ENCODE assay signal across 15 cellular contexts in genomic region chr22:24496661-24497060, GRCh38. TPM values are rescaled to one million over a fixed set of nuclear protein-coding genes. Genes with fewer than 3 reads are reported as not detected.
DNase-seq lines count a peak whose midpoint lies in the region; ATAC-seq and TF ChIP-seq lines count a peak whose summit lies in the region.
"Had no signal": no experiment of that assay in that cellular context is flagged by ENCODE, and none has a peak within 500 bp of the region (broad histone marks: within the 10 kb centered on the region; RNA-seq: fewer than 3 reads in every experiment).

No MANE protein-coding gene starts in this region.

- H3K9ac ChIP-seq in endodermal cell (ENCODE audit: extremely low read depth, low read length, poor library complexity, severe bottlenecking), result no peak overlapping the region

- peaks cover 5% of the 10 kb centered on the region for H3K36me3 Mint-ChIP-seq in T-helper 17 cell (ENCODE audit: low read depth)
- H3K36me3 Mint-ChIP-seq in endodermal cell (ENCODE audit: low read depth), result no peaks in the 10 kb centered on the region
- no peaks in the 10 kb centered on the region for H3K36me3 Mint-ChIP-seq in stimulated activated effector memory CD8-positive, alpha-beta T cell treated with anti-CD3 and anti-CD28 coated beads, Interleukin-12 subunit alpha, Interleukin-12 subunit beta, amount 100 ng/mL, for 72 hours

- peaks cover 78% of the 10 kb centered on the region for H3K27me3 ChIP-seq in endodermal cell (ENCODE audit: control insufficient read depth, insufficient read depth, low read length, poor library complexity, severe bottlenecking)
- H3K27me3 ChIP-seq in Peyer's patch, result peaks cover 0 to 8% of the 10 kb centered on the region in 2 donors

- DNase-seq in DMS 273 (lab: John Stamatoyannopoulos, UW; ENCODE audit: unreplicated experiment) (peak; percentile 29), DMS 273 treated with DMSO at 0.1 percent for 48 hours (lab: John Stamatoyannopoulos, UW) (no peak), T-helper 17 cell (no peak), endodermal cell (peak; percentile 43), GM03348 (ENCODE audit: low spot score) (no peak), NCI-H1048 (lab: John Stamatoyannopoulos, UW) (no peak), Peyer's patch (no peak)
- DNase-seq in stimulated activated effector memory CD8-positive, alpha-beta T cell treated with anti-CD3 and anti-CD28 coated beads, Interleukin-12 subunit alpha, Interleukin-12 subunit beta, amount 100 ng/mL, for 72 hours (ENCODE audit: low spot score in 2 of 2), result no peak
- DNase-seq: DMS153, MV-4-11, NCI-H1436 treated with DMSO at 0.1 percent for 48 hours, NCI-H2081, PC-3 had no signal

- H3K9me3 ChIP-seq in T-helper 17 cell (ENCODE audit: control insufficient read depth, low read length, poor library complexity, severe bottlenecking) (no peaks in the 10 kb centered on the region), endodermal cell (ENCODE audit: control insufficient read depth, low read length) (no peaks in the 10 kb centered on the region), Peyer's patch (no peaks in the 10 kb centered on the region)

- H3K4me3 ChIP-seq in endodermal cell (ENCODE audit: low read length) (no peak overlapping the region), Peyer's patch (no peak overlapping the region)
- H3K4me3 ChIP-seq: SK-N-MC had no signal

- H3K36me3 ChIP-seq in endodermal cell (ENCODE audit: control insufficient read depth, insufficient read depth, low read length) (no peaks in the 10 kb centered on the region), Peyer's patch (no peaks in the 10 kb centered on the region)

- TF ChIP-seq POLR2A in Peyer's patch (IDR thresholded peaks at IDR 0.05), result no peak

- peak overlapping the region; percentile 61 for H3K27ac Mint-ChIP-seq in T-helper 17 cell
- no peak overlapping the region for H3K27ac Mint-ChIP-seq in endodermal cell
- peak overlapping the region; percentile 73 for H3K27ac Mint-ChIP-seq in stimulated activated effector memory CD8-positive, alpha-beta T cell treated with anti-CD3 and anti-CD28 coated beads, Interleukin-12 subunit alpha, Interleukin-12 subunit beta, amount 100 ng/mL, for 72 hours

- TF ChIP-seq CTCF in endodermal cell (conservative IDR thresholded peaks at IDR 0.05) (no peak), Peyer's patch (IDR thresholded peaks at IDR 0.05) (no peak)

- peaks cover 7% of the 10 kb centered on the region for H3K9me3 Mint-ChIP-seq in endodermal cell
- H3K9me3 Mint-ChIP-seq in stimulated activated effector memory CD8-positive, alpha-beta T cell treated with anti-CD3 and anti-CD28 coated beads, Interleukin-12 subunit alpha, Interleukin-12 subunit beta, amount 100 ng/mL, for 72 hours, result no peaks in the 10 kb centered on the region

- no peak for ATAC-seq in T-helper 17 cell
- no peak for ATAC-seq in stimulated activated effector memory CD8-positive, alpha-beta T cell treated with anti-CD3 and anti-CD28 coated beads, Interleukin-12 subunit alpha, Interleukin-12 subunit beta, amount 100 ng/mL, for 72 hours
- ATAC-seq: PC-3 had no signal

- WGBS in endodermal cell (ENCODE audit: insufficient coverage in 1 of 2, insufficient read length in 1 of 2), 2 experiments, result 81 to 90% methylated on average over 2 of the region's 2 CpGs

- peaks cover 12% of the 10 kb centered on the region for H3K4me1 ChIP-seq in endodermal cell (ENCODE audit: control insufficient read depth, insufficient read depth, low read length)
- peaks cover 0 to 11% (median 0%) of the 10 kb centered on the region in 4 donors for H3K4me1 ChIP-seq in Peyer's patch

- H3K4me1 Mint-ChIP-seq in T-helper 17 cell (peaks cover 9% of the 10 kb centered on the region), endodermal cell (peaks cover 32% of the 10 kb centered on the region)
- H3K4me1 Mint-ChIP-seq in stimulated activated effector memory CD8-positive, alpha-beta T cell treated with anti-CD3 and anti-CD28 coated beads, Interleukin-12 subunit alpha, Interleukin-12 subunit beta, amount 100 ng/mL, for 72 hours, result no peaks in the 10 kb centered on the region

- H3K4me3 Mint-ChIP-seq in T-helper 17 cell, result no peak overlapping the region
- no peak overlapping the region for H3K4me3 Mint-ChIP-seq in endodermal cell
- H3K4me3 Mint-ChIP-seq in stimulated activated effector memory CD8-positive, alpha-beta T cell treated with anti-CD3 and anti-CD28 coated beads, Interleukin-12 subunit alpha, Interleukin-12 subunit beta, amount 100 ng/mL, for 72 hours, result no peak overlapping the region

- H3K27ac ChIP-seq in endodermal cell (ENCODE audit: low read depth, low read length) (no peak overlapping the region), Peyer's patch (no peak overlapping the region)
- H3K27ac ChIP-seq: 22Rv1, SK-N-MC had no signal

- H3K27me3 Mint-ChIP-seq in T-helper 17 cell, result peaks cover 29% of the 10 kb centered on the region
- peaks cover 85% of the 10 kb centered on the region for H3K27me3 Mint-ChIP-seq in endodermal cell (ENCODE audit: insufficient read depth)

RNA-seq across cellular contexts. Expression of gene UPB1, which starts 1.5 kb away (rescaled TPM):
- total RNA-seq in T-helper 17 cell (1 to 10 TPM; 1.5 to 2.8 TPM), endodermal cell (under 1 TPM in 1 of 2 donors, not detected in 1; 0.40 TPM), Peyer's patch (under 1 TPM in 1 of 4 donors, not detected in 3; 0.80 TPM)
- polyA plus RNA-seq in endodermal cell (2013, experiment 1 of 2), result 0.14 TPM
- polyA plus RNA-seq in endodermal cell (2013, experiment 2 of 2), result 0.33 TPM

RNA-seq across cellular contexts. Expression of gene GUCD1, which starts 58.3 kb away (rescaled TPM):
- 10 to 100 TPM; 58.4 to 96.3 TPM for total RNA-seq in T-helper 17 cell
- 10 to 100 TPM; 64.7 to 73.6 TPM for total RNA-seq in endodermal cell
- 38.1 TPM for polyA plus RNA-seq in endodermal cell (2013, experiment 1 of 2)
- 44.2 TPM for polyA plus RNA-seq in endodermal cell (2013, experiment 2 of 2)
- 100 to 1,000 TPM; 167 to 585 (median 458) TPM for total RNA-seq in Peyer's patch

RNA-seq across cellular contexts. Expression of gene SNRPD3, which starts 59.1 kb away (rescaled TPM):
- 10 to 100 TPM; 35.2 to 41.2 TPM for total RNA-seq in T-helper 17 cell
- total RNA-seq in endodermal cell, result 100 to 1,000 TPM; 158 to 180 TPM
- polyA plus RNA-seq in endodermal cell (2013, experiment 1 of 2), result 174 TPM
- polyA plus RNA-seq in endodermal cell (2013, experiment 2 of 2), result 166 TPM
- 100 to 1,000 TPM in 3 of 4 donors, 10 to 100 TPM in 1; 99.6 to 149 (median 131) TPM for total RNA-seq in Peyer's patch

Comparison
In these comparisons a context has a peak if more than half of its experiments do, and no peak if none do; other contexts are left out.
1. DNase-seq: peak in DMS 273 (single experiment) and endodermal cell (single experiment); none in DMS 273 treated with DMSO at 0.1 percent for 48 hours (single experiment), T-helper 17 cell (0 of 3), stimulated activated effector memory CD8-positive, alpha-beta T cell treated with anti-CD3 and anti-CD28 coated beads, Interleukin-12 subunit alpha, Interleukin-12 subunit beta, amount 100 ng/mL, for 72 hours (0 of 2), GM03348 (single experiment), NCI-H1048 (single experiment) and Peyer's patch (0 of 3).